ENCODE assay signal across 15 cellular contexts in the genomic region with DNA sequence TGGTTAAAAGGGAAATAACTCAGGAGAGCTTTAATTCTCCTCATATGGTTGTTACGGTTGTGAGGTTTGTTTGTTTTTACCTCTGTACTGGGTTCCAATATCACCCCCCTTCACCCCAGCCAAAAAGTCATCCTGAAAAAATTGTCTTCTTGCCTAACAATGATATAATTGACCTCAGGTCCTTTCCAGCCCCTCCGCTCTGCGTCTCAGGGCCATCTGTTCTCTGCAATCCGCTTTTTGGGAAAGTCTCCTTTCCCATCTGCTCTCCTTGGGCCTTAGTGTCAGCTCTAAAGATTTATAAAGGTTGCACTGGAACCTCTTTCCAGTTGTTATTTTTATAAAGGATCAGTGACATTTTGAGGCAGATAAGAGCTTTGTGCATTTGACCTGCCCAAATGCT. TPM values are rescaled to one million over a fixed set of nuclear protein-coding genes. Genes with fewer than 3 reads are reported as not detected.
A peak's percentile ranks its signal among the peaks of the same experiment; 100 is the strongest.
DNase-seq lines count a peak whose midpoint lies in the region; ATAC-seq and TF ChIP-seq lines count a peak whose summit lies in the region.
"Had no signal": no experiment of that assay in that cellular context is flagged by ENCODE, and none has a peak within 500 bp of the region (broad histone marks: within the 10 kb centered on the region; RNA-seq: fewer than 3 reads in every experiment).

No MANE protein-coding gene starts in this region.

- H3K27ac ChIP-seq in AG04450 (ENCODE audit: low read depth, low read length) (peak overlapping the region; percentile 78), ectodermal cell (ENCODE audit: insufficient read depth, low read depth, low read length, poor library complexity, severe bottlenecking) (peak overlapping the region; percentile 2), osteoblast (ENCODE audit: low read depth, low read length) (peak overlapping the region; percentile 89)

- H3K9me3 ChIP-seq in AG04450 (ENCODE audit: control insufficient read depth, insufficient read depth, low read length) (no peaks in the 10 kb centered on the region), ectodermal cell (ENCODE audit: control insufficient read depth, low read length) (no peaks in the 10 kb centered on the region), osteoblast (ENCODE audit: low read depth, low read length) (no peaks in the 10 kb centered on the region)

- intact Hi-C loops in activated T-helper 1 cell treated with anti-CD3 and anti-CD28 coated beads, Interleukin-12 subunit alpha, Interleukin-12 subunit beta, Interleukin-2, Interleukin-4 antibody, amounts not matched to agents 30 ng/mL and 10 ng/mL and 1 ng/mL, durations not matched to agents 14 hours and 24 hours and 36 hours (cut with micrococcal nuclease), result no loop called here
- intact Hi-C loops in posterior cingulate gyrus (cut with DNase I), result no loop called here

- H3K27me3 ChIP-seq in AG04450 (ENCODE audit: control insufficient read depth, insufficient read depth, low read length) (no peaks in the 10 kb centered on the region), ectodermal cell (ENCODE audit: control insufficient read depth, insufficient read depth, low read length, poor library complexity, severe bottlenecking) (no peaks in the 10 kb centered on the region), osteoblast (ENCODE audit: insufficient read depth, low read length) (peaks cover 5% of the 10 kb centered on the region)

- H3K9me3 Mint-ChIP-seq in activated naive CD4-positive, alpha-beta T cell treated with anti-CD3 and anti-CD28 coated beads, Interleukin-2, amount 50 U/mL, for 72 hours, result no peaks in the 10 kb centered on the region
- H3K9me3 Mint-ChIP-seq in activated T-helper 1 cell treated with anti-CD3 and anti-CD28 coated beads, Interleukin-12 subunit alpha, Interleukin-12 subunit beta, Interleukin-2, Interleukin-4 antibody, amounts not matched to agents 30 ng/mL and 10 ng/mL and 1 ng/mL, durations not matched to agents 14 hours and 24 hours and 36 hours, result no peaks in the 10 kb centered on the region
- H3K9me3 Mint-ChIP-seq: activated T-helper 2 cell treated with anti-CD3 and anti-CD28 coated beads, Interferon-gamma antibody, Interleukin-2, Interleukin-4, amounts not matched to agents 10 μg/mL and 5 μg/mL and 100 μg/mL, durations not matched to agents 14 hours and 24 hours and 36 hours had no signal

- POLR2A ChIA-PET in AG04450 (lab: Yijun Ruan, JAX), result no interaction called here

- H2AFZ ChIP-seq in osteoblast (ENCODE audit: low read length), result no peak overlapping the region

- no peaks in the 10 kb centered on the region for H3K27me3 Mint-ChIP-seq in activated T-helper 1 cell treated with anti-CD3 and anti-CD28 coated beads, Interleukin-12 subunit alpha, Interleukin-12 subunit beta, Interleukin-2, Interleukin-4 antibody, amounts not matched to agents 30 ng/mL and 10 ng/mL and 1 ng/mL, durations not matched to agents 14 hours and 24 hours and 36 hours (ENCODE audit: insufficient read depth)

- no peaks in the 10 kb centered on the region for H3K36me3 Mint-ChIP-seq in activated naive CD4-positive, alpha-beta T cell treated with anti-CD3 and anti-CD28 coated beads, Interleukin-2, amount 50 U/mL, for 72 hours
- peaks cover 11% of the 10 kb centered on the region for H3K36me3 Mint-ChIP-seq in activated T-helper 1 cell treated with anti-CD3 and anti-CD28 coated beads, Interleukin-12 subunit alpha, Interleukin-12 subunit beta, Interleukin-2, Interleukin-4 antibody, amounts not matched to agents 30 ng/mL and 10 ng/mL and 1 ng/mL, durations not matched to agents 14 hours and 24 hours and 36 hours (ENCODE audit: low read depth)

- peak overlapping the region; percentile 63 for H3K4me2 ChIP-seq in osteoblast (ENCODE audit: insufficient read depth, low read length)

- no peak overlapping the region for H3K4me3 ChIP-seq in AG04450 (ENCODE audit: low read depth, low read length)
- H3K4me3 ChIP-seq in ectodermal cell (ENCODE audit: insufficient read depth, low read depth, low read length), result no peak overlapping the region
- H3K4me3 ChIP-seq in osteoblast (ENCODE audit: insufficient read depth, low read length), result no peak overlapping the region

- H3K36me3 ChIP-seq in ectodermal cell (ENCODE audit: control insufficient read depth, insufficient read depth, low read length) (peaks cover 4% of the 10 kb centered on the region), osteoblast (ENCODE audit: insufficient read depth, low read length) (no peaks in the 10 kb centered on the region)

- no peaks in the 10 kb centered on the region for H4K20me1 ChIP-seq in osteoblast (ENCODE audit: insufficient read depth, low read length)

- H3K4me1 ChIP-seq in ectodermal cell (ENCODE audit: control insufficient read depth, insufficient read depth, low read length) (peaks cover 38% of the 10 kb centered on the region), osteoblast (ENCODE audit: insufficient read depth, low read length) (peaks cover 42% of the 10 kb centered on the region)

- no peak for ATAC-seq in activated naive CD4-positive, alpha-beta T cell treated with anti-CD3 and anti-CD28 coated beads, Interleukin-2, amount 50 U/mL, for 72 hours

- H3K79me2 ChIP-seq in osteoblast (ENCODE audit: insufficient read depth, low read length), result no peaks in the 10 kb centered on the region

- no peak overlapping the region for H3K27ac Mint-ChIP-seq in activated naive CD4-positive, alpha-beta T cell treated with anti-CD3 and anti-CD28 coated beads, Interleukin-2, amount 50 U/mL, for 72 hours
- no peak overlapping the region for H3K27ac Mint-ChIP-seq in activated T-helper 1 cell treated with anti-CD3 and anti-CD28 coated beads, Interleukin-12 subunit alpha, Interleukin-12 subunit beta, Interleukin-2, Interleukin-4 antibody, amounts not matched to agents 30 ng/mL and 10 ng/mL and 1 ng/mL, durations not matched to agents 14 hours and 24 hours and 36 hours
- H3K27ac Mint-ChIP-seq: activated T-helper 2 cell treated with anti-CD3 and anti-CD28 coated beads, Interferon-gamma antibody, Interleukin-2, Interleukin-4, amounts not matched to agents 10 μg/mL and 5 μg/mL and 100 μg/mL, durations not matched to agents 14 hours and 24 hours and 36 hours had no signal

- TF ChIP-seq CTCF in AG04450 (IDR thresholded peaks at IDR 0.05; ENCODE audit: low read depth, low read length), result no peak
- TF ChIP-seq CTCF in osteoblast (IDR thresholded peaks at IDR 0.05; ENCODE audit: extremely low read depth, low read depth, low read length), result no peak

- DNase-seq in AG04450 (ENCODE audit: low read depth, low spot score) (no peak), NCI-H446 treated with DMSO at 0.1 percent for 48 hours (lab: John Stamatoyannopoulos, UW) (peak; percentile 21), osteoblast (ENCODE audit: insufficient read length, low spot score, missing footprints) (no peak), posterior cingulate gyrus (no peak), activated gamma-delta T cell (lab: John Stamatoyannopoulos, UW) (no peak)
- no peak for DNase-seq in activated naive CD4-positive, alpha-beta T cell treated with anti-CD3 and anti-CD28 coated beads, Interleukin-2, amount 50 U/mL, for 72 hours (ENCODE audit: low spot score in 2 of 2)
- DNase-seq in activated T-helper 1 cell treated with anti-CD3 and anti-CD28 coated beads, Interleukin-12 subunit alpha, Interleukin-12 subunit beta, Interleukin-2, Interleukin-4 antibody, amounts not matched to agents 30 ng/mL and 10 ng/mL and 1 ng/mL, durations not matched to agents 14 hours and 24 hours and 36 hours (ENCODE audit: low spot score), result no peak
- DNase-seq: activated CD4-positive, alpha-beta T cell treated with anti-CD3 and anti-CD28 coated beads for 4 hours; AML-193; KBM-7; NK-92 treated with Interleukin-12 subunit alpha and Interleukin-12 subunit beta, amount 100 ng/mL, for 24 hours; stimulated activated CD4-positive, alpha-beta T cell treated with anti-CD3 and anti-CD28 coated beads, Interleukin-15, amount 100 ng/mL, for 24 hours had no signal

- peaks cover 5% of the 10 kb centered on the region for H3K4me1 Mint-ChIP-seq in activated T-helper 1 cell treated with anti-CD3 and anti-CD28 coated beads, Interleukin-12 subunit alpha, Interleukin-12 subunit beta, Interleukin-2, Interleukin-4 antibody, amounts not matched to agents 30 ng/mL and 10 ng/mL and 1 ng/mL, durations not matched to agents 14 hours and 24 hours and 36 hours (ENCODE audit: low read depth)

- WGBS in ectodermal cell, 2 experiments, result 69 to 75% methylated on average over 3 to 4 of the region's 4 CpGs

- H3K4me3 Mint-ChIP-seq in activated T-helper 1 cell treated with anti-CD3 and anti-CD28 coated beads, Interleukin-12 subunit alpha, Interleukin-12 subunit beta, Interleukin-2, Interleukin-4 antibody, amounts not matched to agents 30 ng/mL and 10 ng/mL and 1 ng/mL, durations not matched to agents 14 hours and 24 hours and 36 hours, result no peak overlapping the region

- CTCF ChIA-PET in AG04450 (lab: Charles Lee), result interaction anchor here (1.6 to 1.9 kb wide), 3 partner anchors 24 to 345 kb away, joined by 5 to 7 read pairs (median 6); a partner anchor contains a TSS

RNA-seq across cellular contexts. Expression of a gene that starts 33.9 kb away (rescaled TPM):
- 28.3 and 29.2 TPM in 2 replicates for polyA plus RNA-seq in AG04450 (2011; rRNA removed)
- 22.5 and 22.7 TPM in 2 replicates for polyA minus RNA-seq in AG04450 (2011; rRNA and poly(A)+ RNA removed)
- 54.9 TPM for polyA plus RNA-seq in ectodermal cell (2013, experiment 1 of 4)
- polyA plus RNA-seq in ectodermal cell (2013, experiment 2 of 4), result 52.7 TPM
- 29.3 TPM for polyA plus RNA-seq in ectodermal cell (2013, experiment 3 of 4)
- 32.3 TPM for polyA plus RNA-seq in ectodermal cell (2013, experiment 4 of 4)
- total RNA-seq in osteoblast, result 7.7 and 8.0 TPM in 2 replicates
- 10 to 100 TPM in 1 of 2 donors, 1 to 10 TPM in 1; 7.9 to 27.0 TPM for total RNA-seq in activated naive CD4-positive, alpha-beta T cell treated with anti-CD3 and anti-CD28 coated beads, Interleukin-2, amount 50 U/mL, for 72 hours
- total RNA-seq in activated T-helper 1 cell treated with anti-CD3 and anti-CD28 coated beads, Interleukin-12 subunit alpha, Interleukin-12 subunit beta, Interleukin-2, Interleukin-4 antibody, amounts not matched to agents 30 ng/mL and 10 ng/mL and 1 ng/mL, durations not matched to agents 14 hours and 24 hours and 36 hours, result 41.5 and 43.5 TPM in 2 replicates

RNA-seq across cellular contexts. Expression of a gene that starts 55.4 kb away (rescaled TPM):
- polyA plus RNA-seq in AG04450 (2011; rRNA removed), result not detected in 2 replicates
- polyA minus RNA-seq in AG04450 (2011; rRNA and poly(A)+ RNA removed), result not detected in 2 replicates
- 7.3 TPM for polyA plus RNA-seq in ectodermal cell (2013, experiment 1 of 4)
- 9.1 TPM for polyA plus RNA-seq in ectodermal cell (2013, experiment 2 of 4)
- 9.6 TPM for polyA plus RNA-seq in ectodermal cell (2013, experiment 3 of 4)
- polyA plus RNA-seq in ectodermal cell (2013, experiment 4 of 4), result 12.4 TPM
- not detected in 2 replicates for total RNA-seq in osteoblast
- total RNA-seq in activated naive CD4-positive, alpha-beta T cell treated with anti-CD3 and anti-CD28 coated beads, Interleukin-2, amount 50 U/mL, for 72 hours, result under 1 TPM; 0.14 to 0.16 TPM
- total RNA-seq in activated T-helper 1 cell treated with anti-CD3 and anti-CD28 coated beads, Interleukin-12 subunit alpha, Interleukin-12 subunit beta, Interleukin-2, Interleukin-4 antibody, amounts not matched to agents 30 ng/mL and 10 ng/mL and 1 ng/mL, durations not matched to agents 14 hours and 24 hours and 36 hours, result 0.10 TPM in 1 of 2 replicates, not detected in the other
- polyA plus RNA-seq: neural cell had no signal

Comparison
In these comparisons a context has a peak if more than half of its experiments do, and no peak if none do; other contexts are left out.
1. H3K27ac ChIP-seq: peak in every context shown above with its lines; median percentile 89 in osteoblast; 78 in AG04450; 2 in ectodermal cell.